15 cellular contexts compared by ENCODE assay signal in genomic region chr13:39767791-39768564, GRCh38.
DNase-seq lines count a peak whose midpoint lies in the region; ATAC-seq and TF ChIP-seq lines count a peak whose summit lies in the region.
"Had no signal": no experiment of that assay in that cellular context is flagged by ENCODE, and none has a peak within 500 bp of the region (broad histone marks: within the 10 kb centered on the region; RNA-seq: fewer than 3 reads in every experiment).

No MANE protein-coding gene starts in this region.

- DNase-seq in NCI-H1436 (lab: John Stamatoyannopoulos, UW) (peak; percentile 29), WTC11 (ENCODE audit: low spot score) (no peak), neural progenitor cell (ENCODE audit: low spot score) (peak; percentile 42), heart left ventricle (no peak), GM19240 (ENCODE audit: insufficient read length, low spot score) (no peak)
- DNase-seq: activated CD4-positive, alpha-beta T cell treated with anti-CD3 and anti-CD28 coated beads, Interleukin-2, amount 50 U/mL, for 4 hours; CD8-positive, alpha-beta memory T cell; glutamatergic neuron; Karpas-422; nephron progenitor cell had no signal

- ATAC-seq in GM18867 (IDR thresholded peaks at IDR 0.05; ENCODE audit: unreplicated experiment) (peak; percentile 50), WTC11 (peak; percentile 63), HG02763 (IDR thresholded peaks at IDR 0.05; ENCODE audit: unreplicated experiment) (no peak), heart left ventricle (no peak)

- no peaks in the 10 kb centered on the region; the same call in 1 of the 2 replicates for H3K27me3 Mint-ChIP-seq in WTC11 (ENCODE audit: low read depth)
- H3K27me3 Mint-ChIP-seq in neural progenitor cell (ENCODE audit: insufficient read depth, low read depth): no peaks in the 10 kb centered on the region
- H3K27me3 Mint-ChIP-seq: CD8-positive, alpha-beta memory T cell had no signal

- 65 to 80% (median 79%) methylated on average over 3 of the region's 3 CpGs for WGBS in heart left ventricle, 4 donors

- peaks cover 5% of the 10 kb centered on the region for H3K4me1 ChIP-seq in neural progenitor cell
- H3K4me1 ChIP-seq in heart left ventricle: peaks cover 0 to 24% (median 3%) of the 10 kb centered on the region in 12 donors

- H3K4me1 Mint-ChIP-seq in WTC11 (peaks cover 22% of the 10 kb centered on the region), neural progenitor cell (no peaks in the 10 kb centered on the region)

- H3K36me3 ChIP-seq in neural progenitor cell (no peaks in the 10 kb centered on the region), heart left ventricle (peaks cover 0 to 4% (median 0%) of the 10 kb centered on the region in 9 donors)

- H3K4me2 ChIP-seq in neural progenitor cell: no peak overlapping the region

- H3K36me3 Mint-ChIP-seq in WTC11 (no peaks in the 10 kb centered on the region), neural progenitor cell (peaks cover 2% of the 10 kb centered on the region)

- H3K9me3 ChIP-seq in neural progenitor cell (ENCODE audit: low read depth) (no peaks in the 10 kb centered on the region), heart left ventricle (peaks cover 0 to 9% (median 0%) of the 10 kb centered on the region in 12 donors)

- no peak for TF ChIP-seq POLR2A in heart left ventricle (IDR thresholded peaks at IDR 0.05)

- no peaks in the 10 kb centered on the region for H4K20me1 ChIP-seq in neural progenitor cell (ENCODE audit: low read depth)

- CTCF ChIA-PET in WTC11 (lab: Charles Lee): interaction anchor here (0.9 to 1.3 kb wide), 2 partner anchors 175 to 250 kb away, joined by 4 read pairs; no protein-coding TSS in a partner anchor

- H3K27me3 ChIP-seq in neural progenitor cell (no peaks in the 10 kb centered on the region), heart left ventricle (no peaks in the 10 kb centered on the region)

- no peaks in the 10 kb centered on the region for H3K79me2 ChIP-seq in neural progenitor cell (ENCODE audit: low read depth)

- H3K27ac ChIP-seq in neural progenitor cell: no peak overlapping the region
- H3K27ac ChIP-seq in heart left ventricle: no peak overlapping the region
- H3K27ac ChIP-seq: RWPE1 had no signal

- POLR2A ChIA-PET in WTC11 (lab: Charles Lee): no interaction called here

- H3F3A ChIP-seq in neural progenitor cell (ENCODE audit: low read depth): no peaks in the 10 kb centered on the region

- no peak overlapping the region for H3K9ac ChIP-seq in neural progenitor cell

- intact Hi-C loops in heart left ventricle (cut with DNase I): loop anchor here in 6 of 10 donors (5.0 to 10.0 kb wide), 4 partner anchors 174 to 917 kb away; no protein-coding TSS in a partner anchor

- no peak for TF ChIP-seq CTCF in WTC11 (IDR thresholded peaks at IDR 0.05)
- no peak for TF ChIP-seq CTCF in neural progenitor cell (IDR thresholded peaks at IDR 0.05)
- no peak for TF ChIP-seq CTCF in heart left ventricle (IDR thresholded peaks at IDR 0.05)

- no peak overlapping the region for H3K27ac Mint-ChIP-seq in WTC11
- no peak overlapping the region for H3K27ac Mint-ChIP-seq in neural progenitor cell
- H3K27ac Mint-ChIP-seq: activated T-helper 2 cell treated with anti-CD3 and anti-CD28 coated beads, Interferon-gamma antibody, Interleukin-2, Interleukin-4, amounts not matched to agents 10 μg/mL and 5 μg/mL and 100 μg/mL, durations not matched to agents 14 hours and 24 hours and 36 hours; nephron progenitor cell had no signal

- H3K4me3 ChIP-seq in neural progenitor cell (no peak overlapping the region), heart left ventricle (no peak overlapping the region)

- no peak overlapping the region for H2AFZ ChIP-seq in neural progenitor cell (replicated peaks)

- H3K4me3 Mint-ChIP-seq in WTC11 (no peak overlapping the region), neural progenitor cell (no peak overlapping the region)
- H3K4me3 Mint-ChIP-seq: CD8-positive, alpha-beta memory T cell; nephron progenitor cell; T-helper 2 cell treated with Interferon-gamma antibody and Interleukin-4, amounts not matched to agents 5 μg/mL and 100 μg/mL, for 36 hours had no signal

- H3K9me3 Mint-ChIP-seq in WTC11 (peaks cover 10% of the 10 kb centered on the region), neural progenitor cell (peaks cover 6% of the 10 kb centered on the region)
- H3K9me3 Mint-ChIP-seq: CD8-positive, alpha-beta memory T cell; T-helper 2 cell treated with Interferon-gamma antibody and Interleukin-4, amounts not matched to agents 5 μg/mL and 100 μg/mL, for 36 hours had no signal

TF ChIP-seq in WTC11, 78 proteins besides CTCF, POLR2A, EP300 and RAD21:
- TF ChIP-seq ZNF396 (CRISPR knock-in tag; IDR thresholded peaks at IDR 0.05; ENCODE audit: borderline replicate concordance) (no peak), NFE2L1 (CRISPR knock-in tag; IDR thresholded peaks at IDR 0.05) (no peak), TP53 (CRISPR knock-in tag; IDR thresholded peaks at IDR 0.05) (no peak), SOX15 (CRISPR knock-in tag; IDR thresholded peaks at IDR 0.05) (no peak), ZNF423 (CRISPR knock-in tag; IDR thresholded peaks at IDR 0.05) (peak; percentile 89), OVOL2 (CRISPR knock-in tag; IDR thresholded peaks at IDR 0.05; ENCODE audit: borderline replicate concordance) (no peak), ZNF416 (CRISPR knock-in tag; IDR thresholded peaks at IDR 0.05) (no peak), SMAD3 (CRISPR knock-in tag; IDR thresholded peaks at IDR 0.05; ENCODE audit: borderline replicate concordance) (no peak), EMX1 (CRISPR knock-in tag; IDR thresholded peaks at IDR 0.05) (no peak), FOXP4 (CRISPR knock-in tag; IDR thresholded peaks at IDR 0.05) (peak; percentile 13; the same call in 1 of the 2 replicates), ATF1 (CRISPR knock-in tag; IDR thresholded peaks at IDR 0.05) (no peak), ZNF532 (CRISPR knock-in tag; IDR thresholded peaks at IDR 0.05; ENCODE audit: borderline replicate concordance) (no peak)
- TF ChIP-seq, protein P1, sequence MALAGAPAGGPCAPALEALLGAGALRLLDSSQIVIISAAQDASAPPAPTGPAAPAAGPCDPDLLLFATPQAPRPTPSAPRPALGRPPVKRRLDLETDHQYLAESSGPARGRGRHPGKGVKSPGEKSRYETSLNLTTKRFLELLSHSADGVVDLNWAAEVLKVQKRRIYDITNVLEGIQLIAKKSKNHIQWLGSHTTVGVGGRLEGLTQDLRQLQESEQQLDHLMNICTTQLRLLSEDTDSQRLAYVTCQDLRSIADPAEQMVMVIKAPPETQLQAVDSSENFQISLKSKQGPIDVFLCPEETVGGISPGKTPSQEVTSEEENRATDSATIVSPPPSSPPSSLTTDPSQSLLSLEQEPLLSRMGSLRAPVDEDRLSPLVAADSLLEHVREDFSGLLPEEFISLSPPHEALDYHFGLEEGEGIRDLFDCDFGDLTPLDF (CRISPR knock-in tag; IDR thresholded peaks at IDR 0.05): no peak

Comparison
In these comparisons a context has a peak if more than half of its experiments do, and no peak if none do; other contexts are left out.
1. ATAC-seq: peak in GM18867 (single experiment) and WTC11 (single experiment); none in HG02763 (single experiment) and heart left ventricle (0 of 4).
2. DNase-seq: peak in NCI-H1436 (single experiment) and neural progenitor cell (single experiment); none in WTC11 (single experiment), heart left ventricle (0 of 5) and GM19240 (single experiment).